Comparison of ENCODE assay signal across 18 cellular contexts in genomic region chr16:12674096-12674495, GRCh38.
DNase-seq lines count a peak whose midpoint lies in the region; ATAC-seq and TF ChIP-seq lines count a peak whose summit lies in the region.
"Had no signal": no experiment of that assay in that cellular context is flagged by ENCODE, and none has a peak within 500 bp of the region (broad histone marks: within the 10 kb centered on the region; RNA-seq: fewer than 3 reads in every experiment).

No MANE protein-coding gene starts in this region.

- no peaks in the 10 kb centered on the region for H4K20me1 ChIP-seq in BLaER1

- DNase-seq in HS-5 (ENCODE audit: low read depth) (peak; percentile 69), astrocyte of the hippocampus (ENCODE audit: low read depth, low spot score) (peak; percentile 5), tibial artery (no peak), left lobe of liver (ENCODE audit: low spot score) (no peak), activated gamma-delta T cell treated with Interleukin-2 at 50 U/mL for 16 hours (no peak)
- no peak for DNase-seq in naive thymus-derived CD4-positive, alpha-beta T cell
- DNase-seq: activated CD4-positive, alpha-beta T cell treated with anti-CD3 and anti-CD28 coated beads for 1 hour; activated naive CD8-positive, alpha-beta T cell treated with anti-CD3 and anti-CD28 coated beads, Interleukin-2, amount 50 U/mL, for 24 hours; caudate nucleus; H7; left lung; NCI-H1694; substantia nigra; uterus had no signal

- H3K36me3 Mint-ChIP-seq in naive thymus-derived CD4-positive, alpha-beta T cell = peaks cover 0 to 29% (median 9%) of the 10 kb centered on the region in 5 donors

- H3K27ac Mint-ChIP-seq in naive thymus-derived CD4-positive, alpha-beta T cell = no peak overlapping the region
- H3K27ac Mint-ChIP-seq: activated naive CD8-positive, alpha-beta T cell treated with anti-CD3 and anti-CD28 coated beads, Interleukin-2, amount 50 U/mL, for 24 hours; activated T-helper 17 cell treated with anti-CD3 and anti-CD28 coated beads, Interleukin-2, amount 50 U/mL, for 72 hours had no signal

- H3K9ac ChIP-seq in BLaER1 = no peak overlapping the region

- H3K4me3 ChIP-seq in BLaER1 (no peak overlapping the region), neutrophil (ENCODE audit: low read depth in 1 of 2, low read length in 1 of 2) (no peak overlapping the region), tibial artery (no peak overlapping the region)
- no peak overlapping the region for H3K4me3 ChIP-seq in naive thymus-derived CD4-positive, alpha-beta T cell (ENCODE audit: low read length)
- H3K4me3 ChIP-seq: left lung, uterus had no signal

- H3K27ac ChIP-seq in BLaER1 = no peak overlapping the region
- H3K27ac ChIP-seq in neutrophil = peak overlapping the region; percentile 35
- H3K27ac ChIP-seq in tibial artery = no peak overlapping the region
- H3K27ac ChIP-seq in naive thymus-derived CD4-positive, alpha-beta T cell (ENCODE audit: low read depth, low read length) = no peak overlapping the region
- H3K27ac ChIP-seq: left lung, uterus had no signal

- POLR2A ChIA-PET in naive thymus-derived CD4-positive, alpha-beta T cell (lab: Charles Lee) = no interaction called here

- H3K9me3 ChIP-seq in BLaER1 (peaks cover 19% of the 10 kb centered on the region), neutrophil (no peaks in the 10 kb centered on the region), tibial artery (peaks cover 0 to 10% (median 0%) of the 10 kb centered on the region in 3 donors)
- H3K9me3 ChIP-seq in naive thymus-derived CD4-positive, alpha-beta T cell (ENCODE audit: control insufficient read depth in 2 of 3, low read length in 3 of 3) = no peaks in the 10 kb centered on the region
- H3K9me3 ChIP-seq: uterus had no signal

- H3K27me3 ChIP-seq in BLaER1 (no peaks in the 10 kb centered on the region), neutrophil (no peaks in the 10 kb centered on the region), tibial artery (no peaks in the 10 kb centered on the region)
- no peaks in the 10 kb centered on the region for H3K27me3 ChIP-seq in naive thymus-derived CD4-positive, alpha-beta T cell (ENCODE audit: control insufficient read depth in 2 of 2, insufficient read depth in 2 of 2, low read length in 2 of 2)
- H3K27me3 ChIP-seq: left lung, uterus had no signal

- H3K27me3 Mint-ChIP-seq in naive thymus-derived CD4-positive, alpha-beta T cell = no peaks in the 10 kb centered on the region
- H3K27me3 Mint-ChIP-seq: activated naive CD8-positive, alpha-beta T cell treated with anti-CD3 and anti-CD28 coated beads, Interleukin-2, amount 50 U/mL, for 24 hours; activated T-helper 17 cell treated with anti-CD3 and anti-CD28 coated beads, Interleukin-2, amount 50 U/mL, for 72 hours had no signal

- ATAC-seq in left lobe of liver = no peak
- ATAC-seq in naive thymus-derived CD4-positive, alpha-beta T cell = no peak
- ATAC-seq: activated naive CD8-positive, alpha-beta T cell treated with anti-CD3 and anti-CD28 coated beads, Interleukin-2, amount 50 U/mL, for 24 hours; activated T-helper 17 cell treated with anti-CD3 and anti-CD28 coated beads, Interleukin-2, amount 50 U/mL, for 72 hours; left lung had no signal

- no peak overlapping the region for H3K4me3 Mint-ChIP-seq in naive thymus-derived CD4-positive, alpha-beta T cell
- H3K4me3 Mint-ChIP-seq: activated naive CD8-positive, alpha-beta T cell treated with anti-CD3 and anti-CD28 coated beads, Interleukin-2, amount 50 U/mL, for 24 hours; activated T-helper 17 cell treated with anti-CD3 and anti-CD28 coated beads, Interleukin-2, amount 50 U/mL, for 72 hours; neural crest cell had no signal

- TF ChIP-seq CTCF in neutrophil (IDR thresholded peaks at IDR 0.05) (no peak), tibial artery (IDR thresholded peaks at IDR 0.05) (no peak)

- intact Hi-C loops in tibial artery (cut with DNase I; ENCODE audit: low total_unique reads) = no loop called here
- intact Hi-C loops in naive thymus-derived CD4-positive, alpha-beta T cell (cut with micrococcal nuclease) = no loop called here

- CTCF ChIA-PET in naive thymus-derived CD4-positive, alpha-beta T cell (lab: Charles Lee) = no interaction called here

- peak overlapping the region; percentile 72 for H3K4me2 ChIP-seq in BLaER1

- H3K36me3 ChIP-seq in BLaER1 = peaks cover 6% of the 10 kb centered on the region
- peaks cover 59% of the 10 kb centered on the region for H3K36me3 ChIP-seq in neutrophil
- peaks cover 0 to 5% (median 4%) of the 10 kb centered on the region in 3 donors for H3K36me3 ChIP-seq in tibial artery
- H3K36me3 ChIP-seq in naive thymus-derived CD4-positive, alpha-beta T cell (ENCODE audit: control insufficient read depth in 2 of 3, insufficient read depth in 3 of 3, low read length in 3 of 3) = no peaks in the 10 kb centered on the region
- H3K36me3 ChIP-seq: uterus had no signal

- H3K9me3 Mint-ChIP-seq in naive thymus-derived CD4-positive, alpha-beta T cell = peaks cover 0 to 15% (median 5%) of the 10 kb centered on the region in 11 donors

- H3K4me1 ChIP-seq in BLaER1 (peaks cover 62% of the 10 kb centered on the region), neutrophil (ENCODE audit: control insufficient read depth in 1 of 2, insufficient read depth in 1 of 2, low read depth in 1 of 2, low read length in 1 of 2) (peaks cover 0 to 10% of the 10 kb centered on the region in 2 experiments), tibial artery (no peaks in the 10 kb centered on the region)
- peaks cover 0 to 10% of the 10 kb centered on the region in 2 donors for H3K4me1 ChIP-seq in naive thymus-derived CD4-positive, alpha-beta T cell (ENCODE audit: control insufficient read depth in 2 of 2, insufficient read depth in 2 of 2, low read length in 2 of 2)
- H3K4me1 ChIP-seq: left lung, uterus had no signal

- peaks cover 13 to 24% (median 16%) of the 10 kb centered on the region in 7 donors for H3K4me1 Mint-ChIP-seq in naive thymus-derived CD4-positive, alpha-beta T cell
- H3K4me1 Mint-ChIP-seq: neural crest cell had no signal

Comparison
In these comparisons a context has a peak if more than half of its experiments do, and no peak if none do; other contexts are left out.
1. DNase-seq: peak in HS-5 (single experiment) and astrocyte of the hippocampus (single experiment); none in tibial artery (0 of 2), left lobe of liver (single experiment), activated gamma-delta T cell treated with Interleukin-2 at 50 U/mL for 16 hours (single experiment) and naive thymus-derived CD4-positive, alpha-beta T cell (0 of 9).